ENCODE assay signal across 1 cellular context in genomic region chr12:127455347-127456265, GRCh38.
TF ChIP-seq lines count a peak whose summit lies in the region.

No MANE protein-coding gene starts in this region.

TF ChIP-seq in GM23338, 12 proteins besides CTCF, POLR2A, EP300 and RAD21 (continued from another document):
- TF ChIP-seq ZNF462 (CRISPR knock-in tag; IDR thresholded peaks at IDR 0.05) (no peak), ZNF114 (CRISPR knock-in tag; IDR thresholded peaks at IDR 0.05) (no peak)
